1 cellular context compared by ENCODE assay signal in genomic region chr20:45971675-45972499, GRCh38.
TF ChIP-seq lines count a peak whose summit lies in the region.

A gene with protein sequence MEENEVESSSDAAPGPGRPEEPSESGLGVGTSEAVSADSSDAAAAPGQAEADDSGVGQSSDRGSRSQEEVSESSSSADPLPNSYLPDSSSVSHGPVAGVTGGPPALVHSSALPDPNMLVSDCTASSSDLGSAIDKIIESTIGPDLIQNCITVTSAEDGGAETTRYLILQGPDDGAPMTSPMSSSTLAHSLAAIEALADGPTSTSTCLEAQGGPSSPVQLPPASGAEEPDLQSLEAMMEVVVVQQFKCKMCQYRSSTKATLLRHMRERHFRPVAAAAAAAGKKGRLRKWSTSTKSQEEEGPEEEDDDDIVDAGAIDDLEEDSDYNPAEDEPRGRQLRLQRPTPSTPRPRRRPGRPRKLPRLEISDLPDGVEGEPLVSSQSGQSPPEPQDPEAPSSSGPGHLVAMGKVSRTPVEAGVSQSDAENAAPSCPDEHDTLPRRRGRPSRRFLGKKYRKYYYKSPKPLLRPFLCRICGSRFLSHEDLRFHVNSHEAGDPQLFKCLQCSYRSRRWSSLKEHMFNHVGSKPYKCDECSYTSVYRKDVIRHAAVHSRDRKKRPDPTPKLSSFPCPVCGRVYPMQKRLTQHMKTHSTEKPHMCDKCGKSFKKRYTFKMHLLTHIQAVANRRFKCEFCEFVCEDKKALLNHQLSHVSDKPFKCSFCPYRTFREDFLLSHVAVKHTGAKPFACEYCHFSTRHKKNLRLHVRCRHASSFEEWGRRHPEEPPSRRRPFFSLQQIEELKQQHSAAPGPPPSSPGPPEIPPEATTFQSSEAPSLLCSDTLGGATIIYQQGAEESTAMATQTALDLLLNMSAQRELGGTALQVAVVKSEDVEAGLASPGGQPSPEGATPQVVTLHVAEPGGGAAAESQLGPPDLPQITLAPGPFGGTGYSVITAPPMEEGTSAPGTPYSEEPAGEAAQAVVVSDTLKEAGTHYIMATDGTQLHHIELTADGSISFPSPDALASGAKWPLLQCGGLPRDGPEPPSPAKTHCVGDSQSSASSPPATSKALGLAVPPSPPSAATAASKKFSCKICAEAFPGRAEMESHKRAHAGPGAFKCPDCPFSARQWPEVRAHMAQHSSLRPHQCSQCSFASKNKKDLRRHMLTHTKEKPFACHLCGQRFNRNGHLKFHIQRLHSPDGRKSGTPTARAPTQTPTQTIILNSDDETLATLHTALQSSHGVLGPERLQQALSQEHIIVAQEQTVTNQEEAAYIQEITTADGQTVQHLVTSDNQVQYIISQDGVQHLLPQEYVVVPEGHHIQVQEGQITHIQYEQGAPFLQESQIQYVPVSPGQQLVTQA (N-terminal part only) (minus strand): TSS chr20:45972203. CDS start chr20:45971410, 793 bp downstream.

TF ChIP-seq in HepG2, 621 proteins besides CTCF, POLR2A, EP300 and RAD21 (continued from another document and continues in another):
- TF ChIP-seq MYPOP (CRISPR knock-in tag; IDR thresholded peaks at IDR 0.05) (peak; percentile 55; the same call in 1 of the 2 replicates), CEBPZ (IDR thresholded peaks at IDR 0.05; ENCODE audit: low read length) (no peak), ZNF101 (CRISPR knock-in tag; IDR thresholded peaks at IDR 0.05; ENCODE audit: borderline replicate concordance, low read depth) (0 out of 2 replicates have a peak, but pooled peaks have one; percentile 30), TEAD3 (CRISPR knock-in tag; optimal IDR thresholded peaks at IDR 0.05; ENCODE audit: borderline replicate concordance) (peak; percentile 20), AKNA (CRISPR knock-in tag; IDR thresholded peaks at IDR 0.05; ENCODE audit: borderline replicate concordance) (0 out of 2 replicates have a peak, but pooled peaks have one; percentile 40), PITX1 (CRISPR knock-in tag; IDR thresholded peaks at IDR 0.05) (no peak; the same call in none of the 2 replicates), ZNF235 (CRISPR knock-in tag; IDR thresholded peaks at IDR 0.05; ENCODE audit: borderline replicate concordance) (no peak), DR1 (CRISPR knock-in tag; IDR thresholded peaks at IDR 0.05) (peak; percentile 96), SNRNP70 (IDR thresholded peaks at IDR 0.05; ENCODE audit: low read depth, low read length) (no peak), RBFOX2 (IDR thresholded peaks at IDR 0.05; ENCODE audit: low read depth, low read length) (peak; percentile 91), CREB3 (CRISPR knock-in tag; IDR thresholded peaks at IDR 0.05) (no peak; the same call in 1 of the 2 replicates), MAFF (IDR thresholded peaks at IDR 0.05; ENCODE audit: low read depth, low read length) (no peak; the same call in 1 of the 2 replicates), ZBTB20 (CRISPR knock-in tag; IDR thresholded peaks at IDR 0.05; ENCODE audit: borderline replicate concordance, low read depth) (peak; percentile 84; the same call in 1 of the 2 replicates), ZMAT5 (CRISPR knock-in tag; IDR thresholded peaks at IDR 0.05; ENCODE audit: borderline replicate concordance, low read depth) (no peak), KLF15 (CRISPR knock-in tag; IDR thresholded peaks at IDR 0.05; ENCODE audit: borderline replicate concordance) (peak; percentile 72), SAP130 (CRISPR knock-in tag; IDR thresholded peaks at IDR 0.05; ENCODE audit: low read depth) (peak; percentile 76), ZNF224 (CRISPR knock-in tag; IDR thresholded peaks at IDR 0.05) (peak; percentile 81), MEF2D (CRISPR knock-in tag; IDR thresholded peaks at IDR 0.05) (peak; percentile 87)
- TF ChIP-seq, protein P1, sequence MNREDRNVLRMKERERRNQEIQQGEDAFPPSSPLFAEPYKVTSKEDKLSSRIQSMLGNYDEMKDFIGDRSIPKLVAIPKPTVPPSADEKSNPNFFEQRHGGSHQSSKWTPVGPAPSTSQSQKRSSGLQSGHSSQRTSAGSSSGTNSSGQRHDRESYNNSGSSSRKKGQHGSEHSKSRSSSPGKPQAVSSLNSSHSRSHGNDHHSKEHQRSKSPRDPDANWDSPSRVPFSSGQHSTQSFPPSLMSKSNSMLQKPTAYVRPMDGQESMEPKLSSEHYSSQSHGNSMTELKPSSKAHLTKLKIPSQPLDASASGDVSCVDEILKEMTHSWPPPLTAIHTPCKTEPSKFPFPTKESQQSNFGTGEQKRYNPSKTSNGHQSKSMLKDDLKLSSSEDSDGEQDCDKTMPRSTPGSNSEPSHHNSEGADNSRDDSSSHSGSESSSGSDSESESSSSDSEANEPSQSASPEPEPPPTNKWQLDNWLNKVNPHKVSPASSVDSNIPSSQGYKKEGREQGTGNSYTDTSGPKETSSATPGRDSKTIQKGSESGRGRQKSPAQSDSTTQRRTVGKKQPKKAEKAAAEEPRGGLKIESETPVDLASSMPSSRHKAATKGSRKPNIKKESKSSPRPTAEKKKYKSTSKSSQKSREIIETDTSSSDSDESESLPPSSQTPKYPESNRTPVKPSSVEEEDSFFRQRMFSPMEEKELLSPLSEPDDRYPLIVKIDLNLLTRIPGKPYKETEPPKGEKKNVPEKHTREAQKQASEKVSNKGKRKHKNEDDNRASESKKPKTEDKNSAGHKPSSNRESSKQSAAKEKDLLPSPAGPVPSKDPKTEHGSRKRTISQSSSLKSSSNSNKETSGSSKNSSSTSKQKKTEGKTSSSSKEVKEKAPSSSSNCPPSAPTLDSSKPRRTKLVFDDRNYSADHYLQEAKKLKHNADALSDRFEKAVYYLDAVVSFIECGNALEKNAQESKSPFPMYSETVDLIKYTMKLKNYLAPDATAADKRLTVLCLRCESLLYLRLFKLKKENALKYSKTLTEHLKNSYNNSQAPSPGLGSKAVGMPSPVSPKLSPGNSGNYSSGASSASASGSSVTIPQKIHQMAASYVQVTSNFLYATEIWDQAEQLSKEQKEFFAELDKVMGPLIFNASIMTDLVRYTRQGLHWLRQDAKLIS (CRISPR knock-in tag; IDR thresholded peaks at IDR 0.05): peak; percentile 88; the same call in 1 of the 2 replicates
- TF ChIP-seq, protein P2, sequence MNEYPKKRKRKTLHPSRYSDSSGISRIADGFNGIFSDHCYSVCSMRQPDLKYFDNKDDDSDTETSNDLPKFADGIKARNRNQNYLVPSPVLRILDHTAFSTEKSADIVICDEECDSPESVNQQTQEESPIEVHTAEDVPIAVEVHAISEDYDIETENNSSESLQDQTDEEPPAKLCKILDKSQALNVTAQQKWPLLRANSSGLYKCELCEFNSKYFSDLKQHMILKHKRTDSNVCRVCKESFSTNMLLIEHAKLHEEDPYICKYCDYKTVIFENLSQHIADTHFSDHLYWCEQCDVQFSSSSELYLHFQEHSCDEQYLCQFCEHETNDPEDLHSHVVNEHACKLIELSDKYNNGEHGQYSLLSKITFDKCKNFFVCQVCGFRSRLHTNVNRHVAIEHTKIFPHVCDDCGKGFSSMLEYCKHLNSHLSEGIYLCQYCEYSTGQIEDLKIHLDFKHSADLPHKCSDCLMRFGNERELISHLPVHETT (CRISPR knock-in tag; conservative IDR thresholded peaks at IDR 0.05): peak; percentile 94
- TF ChIP-seq, protein P3, sequence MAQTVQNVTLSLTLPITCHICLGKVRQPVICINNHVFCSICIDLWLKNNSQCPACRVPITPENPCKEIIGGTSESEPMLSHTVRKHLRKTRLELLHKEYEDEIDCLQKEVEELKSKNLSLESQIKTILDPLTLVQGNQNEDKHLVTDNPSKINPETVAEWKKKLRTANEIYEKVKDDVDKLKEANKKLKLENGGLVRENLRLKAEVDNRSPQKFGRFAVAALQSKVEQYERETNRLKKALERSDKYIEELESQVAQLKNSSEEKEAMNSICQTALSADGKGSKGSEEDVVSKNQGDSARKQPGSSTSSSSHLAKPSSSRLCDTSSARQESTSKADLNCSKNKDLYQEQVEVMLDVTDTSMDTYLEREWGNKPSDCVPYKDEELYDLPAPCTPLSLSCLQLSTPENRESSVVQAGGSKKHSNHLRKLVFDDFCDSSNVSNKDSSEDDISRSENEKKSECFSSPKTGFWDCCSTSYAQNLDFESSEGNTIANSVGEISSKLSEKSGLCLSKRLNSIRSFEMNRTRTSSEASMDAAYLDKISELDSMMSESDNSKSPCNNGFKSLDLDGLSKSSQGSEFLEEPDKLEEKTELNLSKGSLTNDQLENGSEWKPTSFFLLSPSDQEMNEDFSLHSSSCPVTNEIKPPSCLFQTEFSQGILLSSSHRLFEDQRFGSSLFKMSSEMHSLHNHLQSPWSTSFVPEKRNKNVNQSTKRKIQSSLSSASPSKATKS (CRISPR knock-in tag; IDR thresholded peaks at IDR 0.05): peak; percentile 98; the same call in 1 of the 2 replicates
